ENCODE assay signal across 2 cellular contexts in the genomic region with DNA sequence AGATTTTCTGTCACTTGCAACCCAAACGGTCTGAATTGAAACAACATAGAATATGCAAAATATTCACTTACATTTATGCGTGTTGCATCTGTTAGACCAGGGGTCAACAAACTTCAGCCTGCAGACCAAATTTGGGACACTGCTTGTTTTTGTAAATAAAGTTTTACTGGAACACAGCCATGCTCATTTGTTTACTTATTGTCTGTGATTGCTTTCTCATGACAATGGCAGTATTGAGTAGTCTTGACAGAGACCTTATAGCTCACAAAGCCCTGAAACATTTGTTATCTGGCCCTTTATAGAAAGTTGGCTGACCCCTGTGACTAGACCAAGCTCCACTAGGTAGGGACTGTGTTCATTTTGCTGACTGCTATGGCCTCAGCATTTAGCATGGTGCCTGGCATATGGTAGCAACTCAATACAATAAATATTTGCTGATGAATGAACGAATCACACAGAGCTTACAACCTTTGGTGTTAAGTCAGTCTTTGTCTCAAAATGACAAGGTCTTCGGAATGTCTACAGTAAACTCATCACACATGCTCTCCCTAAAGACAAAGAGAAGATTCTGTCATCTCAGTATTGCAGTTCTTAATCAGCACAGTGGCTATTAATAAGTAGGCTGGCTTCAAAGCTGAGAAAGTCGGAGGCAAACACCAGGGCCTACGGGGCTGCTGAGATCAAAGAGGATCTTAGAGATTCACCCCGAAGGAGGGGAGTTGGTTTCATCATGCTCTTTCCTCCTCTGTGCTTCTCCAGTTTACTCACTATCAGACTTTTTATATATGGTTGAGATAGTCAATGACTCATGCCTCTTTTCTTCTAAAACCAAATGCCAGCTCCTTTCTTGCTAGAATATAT.
TF ChIP-seq lines count a peak whose summit lies in the region.

No MANE protein-coding gene starts in this region.

TF ChIP-seq in GM12878, 131 proteins besides CTCF, POLR2A, EP300 and RAD21 (continues in another document):
- TF ChIP-seq, protein P1, sequence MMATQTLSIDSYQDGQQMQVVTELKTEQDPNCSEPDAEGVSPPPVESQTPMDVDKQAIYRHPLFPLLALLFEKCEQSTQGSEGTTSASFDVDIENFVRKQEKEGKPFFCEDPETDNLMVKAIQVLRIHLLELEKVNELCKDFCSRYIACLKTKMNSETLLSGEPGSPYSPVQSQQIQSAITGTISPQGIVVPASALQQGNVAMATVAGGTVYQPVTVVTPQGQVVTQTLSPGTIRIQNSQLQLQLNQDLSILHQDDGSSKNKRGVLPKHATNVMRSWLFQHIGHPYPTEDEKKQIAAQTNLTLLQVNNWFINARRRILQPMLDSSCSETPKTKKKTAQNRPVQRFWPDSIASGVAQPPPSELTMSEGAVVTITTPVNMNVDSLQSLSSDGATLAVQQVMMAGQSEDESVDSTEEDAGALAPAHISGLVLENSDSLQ (IDR thresholded peaks at IDR 0.05), result no peak
- no peak for TF ChIP-seq NBN (IDR thresholded peaks at IDR 0.05)
- no peak for TF ChIP-seq MYC (IDR thresholded peaks at IDR 0.05; ENCODE audit: insufficient read depth, insufficient read length, insufficient replicate concordance, low read length, severe bottlenecking)
- no peak for TF ChIP-seq ASH2L (IDR thresholded peaks at IDR 0.05; ENCODE audit: borderline replicate concordance, low read depth)
- TF ChIP-seq ETV6 (conservative IDR thresholded peaks at IDR 0.05 in 1 of 2, IDR thresholded peaks at IDR 0.05 in 1 of 2; ENCODE audit: borderline replicate concordance in 1 of 2, low read depth in 1 of 2), result peak in 1 of 2 experiments; percentile 61; a peak in 1 of 4 replicates
- no peak for TF ChIP-seq EZH2 (IDR thresholded peaks at IDR 0.05; ENCODE audit: borderline replicate concordance, control insufficient read depth, low read depth, low read length)
- peak; percentile 60 for TF ChIP-seq MEF2B (IDR thresholded peaks at IDR 0.05; ENCODE audit: partially characterized antibody, poor library complexity, severe bottlenecking)
- TF ChIP-seq MTA3 (IDR thresholded peaks at IDR 0.05; ENCODE audit: borderline replicate concordance, low read length), result peak; percentile 45; the same call in 1 of the 2 replicates
- TF ChIP-seq HDAC2 (IDR thresholded peaks at IDR 0.05), result no peak
- TF ChIP-seq TCF3 (IDR thresholded peaks at IDR 0.05; ENCODE audit: borderline replicate concordance, insufficient read depth, low read depth, low read length), result no peak
- TF ChIP-seq NFIC (IDR thresholded peaks at IDR 0.05; ENCODE audit: low read depth, low read length), result peak; percentile 80; the same call in 1 of the 2 replicates
- TF ChIP-seq, protein P2, sequence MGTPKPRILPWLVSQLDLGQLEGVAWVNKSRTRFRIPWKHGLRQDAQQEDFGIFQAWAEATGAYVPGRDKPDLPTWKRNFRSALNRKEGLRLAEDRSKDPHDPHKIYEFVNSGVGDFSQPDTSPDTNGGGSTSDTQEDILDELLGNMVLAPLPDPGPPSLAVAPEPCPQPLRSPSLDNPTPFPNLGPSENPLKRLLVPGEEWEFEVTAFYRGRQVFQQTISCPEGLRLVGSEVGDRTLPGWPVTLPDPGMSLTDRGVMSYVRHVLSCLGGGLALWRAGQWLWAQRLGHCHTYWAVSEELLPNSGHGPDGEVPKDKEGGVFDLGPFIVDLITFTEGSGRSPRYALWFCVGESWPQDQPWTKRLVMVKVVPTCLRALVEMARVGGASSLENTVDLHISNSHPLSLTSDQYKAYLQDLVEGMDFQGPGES (IDR thresholded peaks at IDR 0.05), result no peak
- TF ChIP-seq, protein P3, sequence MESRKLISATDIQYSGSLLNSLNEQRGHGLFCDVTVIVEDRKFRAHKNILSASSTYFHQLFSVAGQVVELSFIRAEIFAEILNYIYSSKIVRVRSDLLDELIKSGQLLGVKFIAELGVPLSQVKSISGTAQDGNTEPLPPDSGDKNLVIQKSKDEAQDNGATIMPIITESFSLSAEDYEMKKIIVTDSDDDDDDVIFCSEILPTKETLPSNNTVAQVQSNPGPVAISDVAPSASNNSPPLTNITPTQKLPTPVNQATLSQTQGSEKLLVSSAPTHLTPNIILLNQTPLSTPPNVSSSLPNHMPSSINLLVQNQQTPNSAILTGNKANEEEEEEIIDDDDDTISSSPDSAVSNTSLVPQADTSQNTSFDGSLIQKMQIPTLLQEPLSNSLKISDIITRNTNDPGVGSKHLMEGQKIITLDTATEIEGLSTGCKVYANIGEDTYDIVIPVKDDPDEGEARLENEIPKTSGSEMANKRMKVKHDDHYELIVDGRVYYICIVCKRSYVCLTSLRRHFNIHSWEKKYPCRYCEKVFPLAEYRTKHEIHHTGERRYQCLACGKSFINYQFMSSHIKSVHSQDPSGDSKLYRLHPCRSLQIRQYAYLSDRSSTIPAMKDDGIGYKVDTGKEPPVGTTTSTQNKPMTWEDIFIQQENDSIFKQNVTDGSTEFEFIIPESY (IDR thresholded peaks at IDR 0.05), result no peak
- no peak for TF ChIP-seq ZNF24 (IDR thresholded peaks at IDR 0.05)
- no peak for TF ChIP-seq RCOR1 (conservative IDR thresholded peaks at IDR 0.05; ENCODE audit: low read depth, low read length)
- TF ChIP-seq RBBP5 (conservative IDR thresholded peaks at IDR 0.05), result no peak
- TF ChIP-seq CREB1 (IDR thresholded peaks at IDR 0.05; ENCODE audit: low read depth), result peak; percentile 27; the same call in 1 of the 2 replicates
- TF ChIP-seq, protein P4, sequence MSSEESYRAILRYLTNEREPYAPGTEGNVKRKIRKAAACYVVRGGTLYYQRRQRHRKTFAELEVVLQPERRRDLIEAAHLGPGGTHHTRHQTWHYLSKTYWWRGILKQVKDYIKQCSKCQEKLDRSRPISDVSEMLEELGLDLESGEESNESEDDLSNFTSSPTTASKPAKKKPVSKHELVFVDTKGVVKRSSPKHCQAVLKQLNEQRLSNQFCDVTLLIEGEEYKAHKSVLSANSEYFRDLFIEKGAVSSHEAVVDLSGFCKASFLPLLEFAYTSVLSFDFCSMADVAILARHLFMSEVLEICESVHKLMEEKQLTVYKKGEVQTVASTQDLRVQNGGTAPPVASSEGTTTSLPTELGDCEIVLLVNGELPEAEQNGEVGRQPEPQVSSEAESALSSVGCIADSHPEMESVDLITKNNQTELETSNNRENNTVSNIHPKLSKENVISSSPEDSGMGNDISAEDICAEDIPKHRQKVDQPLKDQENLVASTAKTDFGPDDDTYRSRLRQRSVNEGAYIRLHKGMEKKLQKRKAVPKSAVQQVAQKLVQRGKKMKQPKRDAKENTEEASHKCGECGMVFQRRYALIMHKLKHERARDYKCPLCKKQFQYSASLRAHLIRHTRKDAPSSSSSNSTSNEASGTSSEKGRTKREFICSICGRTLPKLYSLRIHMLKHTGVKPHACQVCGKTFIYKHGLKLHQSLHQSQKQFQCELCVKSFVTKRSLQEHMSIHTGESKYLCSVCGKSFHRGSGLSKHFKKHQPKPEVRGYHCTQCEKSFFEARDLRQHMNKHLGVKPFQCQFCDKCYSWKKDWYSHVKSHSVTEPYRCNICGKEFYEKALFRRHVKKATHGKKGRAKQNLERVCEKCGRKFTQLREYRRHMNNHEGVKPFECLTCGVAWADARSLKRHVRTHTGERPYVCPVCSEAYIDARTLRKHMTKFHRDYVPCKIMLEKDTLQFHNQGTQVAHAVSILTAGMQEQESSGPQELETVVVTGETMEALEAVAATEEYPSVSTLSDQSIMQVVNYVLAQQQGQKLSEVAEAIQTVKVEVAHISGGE (CRISPR knock-in tag; IDR thresholded peaks at IDR 0.05), result no peak
- TF ChIP-seq, protein P5, sequence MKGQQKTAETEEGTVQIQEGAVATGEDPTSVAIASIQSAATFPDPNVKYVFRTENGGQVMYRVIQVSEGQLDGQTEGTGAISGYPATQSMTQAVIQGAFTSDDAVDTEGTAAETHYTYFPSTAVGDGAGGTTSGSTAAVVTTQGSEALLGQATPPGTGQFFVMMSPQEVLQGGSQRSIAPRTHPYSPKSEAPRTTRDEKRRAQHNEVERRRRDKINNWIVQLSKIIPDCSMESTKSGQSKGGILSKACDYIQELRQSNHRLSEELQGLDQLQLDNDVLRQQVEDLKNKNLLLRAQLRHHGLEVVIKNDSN (IDR thresholded peaks at IDR 0.05; ENCODE audit: borderline replicate concordance, extremely low read length, insufficient read depth, low read depth, low read length), result no peak

TF ChIP-seq in WTC11, 78 proteins besides CTCF, POLR2A, EP300 and RAD21 (continued from another document):
- TF ChIP-seq JUN (CRISPR knock-in tag; IDR thresholded peaks at IDR 0.05), result no peak
- TF ChIP-seq, protein P6, sequence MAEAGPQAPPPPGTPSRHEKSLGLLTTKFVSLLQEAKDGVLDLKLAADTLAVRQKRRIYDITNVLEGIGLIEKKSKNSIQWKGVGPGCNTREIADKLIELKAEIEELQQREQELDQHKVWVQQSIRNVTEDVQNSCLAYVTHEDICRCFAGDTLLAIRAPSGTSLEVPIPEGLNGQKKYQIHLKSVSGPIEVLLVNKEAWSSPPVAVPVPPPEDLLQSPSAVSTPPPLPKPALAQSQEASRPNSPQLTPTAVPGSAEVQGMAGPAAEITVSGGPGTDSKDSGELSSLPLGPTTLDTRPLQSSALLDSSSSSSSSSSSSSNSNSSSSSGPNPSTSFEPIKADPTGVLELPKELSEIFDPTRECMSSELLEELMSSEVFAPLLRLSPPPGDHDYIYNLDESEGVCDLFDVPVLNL (CRISPR knock-in tag; IDR thresholded peaks at IDR 0.05; ENCODE audit: borderline replicate concordance, low read depth), result no peak
- no peak for TF ChIP-seq MYBL2 (CRISPR knock-in tag; IDR thresholded peaks at IDR 0.05)
